Comparison of ENCODE assay signal across 32 cellular contexts in genomic region chr22:19506212-19506611, GRCh38. TPM values are rescaled to one million over a fixed set of nuclear protein-coding genes. Genes with fewer than 3 reads are reported as not detected.
A peak's percentile ranks its signal among the peaks of the same experiment; 100 is the strongest.
DNase-seq lines count a peak whose midpoint lies in the region; ATAC-seq, FAIRE-seq and TF ChIP-seq lines count a peak whose summit lies in the region.
"Had no signal": no experiment of that assay in that cellular context is flagged by ENCODE, and none has a peak within 500 bp of the region (broad histone marks: within the 10 kb centered on the region; RNA-seq: fewer than 3 reads in every experiment).

No MANE protein-coding gene starts in this region.

- H3K79me2 ChIP-seq in Loucy (ENCODE audit: insufficient read depth, low read length): no peaks in the 10 kb centered on the region
- H3K79me2 ChIP-seq in K562 (ENCODE audit: control insufficient read depth, insufficient read depth, low read length): no peaks in the 10 kb centered on the region
- H3K79me2 ChIP-seq: parathyroid adenoma had no signal

- CTCF ChIA-PET in K562 (lab: Yijun Ruan, JAX; ENCODE audit: low intra/inter-chr PET ratio): interaction anchor here (0.6 kb wide), 1 partner anchor 427 kb away, joined by 3 read pairs; no protein-coding TSS in a partner anchor

- TF ChIP-seq POLR2A in K562 (conservative IDR thresholded peaks at IDR 0.05): peak; percentile 52; the same call in 1 of the 2 replicates

- DNase-seq in activated T-cell treated with anti-CD3 and anti-CD28 coated beads, Interleukin-2, amount 50 U/mL, for 24 hours: no peak
- no peak for DNase-seq in activated T-cell treated with anti-CD3 and anti-CD28 coated beads, Interleukin-2, amount 50 U/mL, for 72 hours
- DNase-seq in K562 (ENCODE audit: extremely low read depth in 1 of 4, low spot score in 3 of 4): no peak
- no peak for DNase-seq in stimulated activated effector memory CD8-positive, alpha-beta T cell treated with anti-CD3 and anti-CD28 coated beads, Interleukin-12 subunit alpha, Interleukin-12 subunit beta, amount 100 ng/mL, for 72 hours (ENCODE audit: low spot score in 2 of 2)
- DNase-seq: activated CD4-positive, CD25-positive, alpha-beta regulatory T cell treated with anti-CD3 and anti-CD28 coated beads, Interleukin-2, amount 50 U/mL, for 72 hours; activated T-cell treated with anti-CD3 and anti-CD28 coated beads, Interleukin-2, amount 50 U/mL, for 48 hours; effector memory CD8-positive, alpha-beta T cell; EL; H7; immature natural killer cell; KG1; left colon; MG63; NCI-H1105 treated with DMSO at 0.1 percent for 48 hours; NCI-H2029; NCI-H524; OCI-M1; small intestine; stimulated activated naive CD4-positive, alpha-beta T cell treated with Interleukin-2 at 50 U/mL for 16 hours had no signal

- H3K9me3 ChIP-seq in Loucy (ENCODE audit: insufficient read depth, low read depth, low read length) (no peaks in the 10 kb centered on the region), K562 (replicated peaks; ENCODE audit: control insufficient read depth, insufficient read depth, low read depth, low read length) (no peaks in the 10 kb centered on the region)
- H3K9me3 ChIP-seq: MG63, right atrium auricular region, SJSA1, thoracic aorta had no signal

- peaks cover 15% of the 10 kb centered on the region; the same call in 1 of the 2 replicates for H3K36me3 ChIP-seq in Loucy (ENCODE audit: insufficient read depth, low read length)
- peaks cover 99% of the 10 kb centered on the region for H3K36me3 ChIP-seq in K562 (ENCODE audit: control insufficient read depth, insufficient read depth, low read length)
- H3K36me3 ChIP-seq: right atrium auricular region, thoracic aorta had no signal

- H3K27ac Mint-ChIP-seq in activated T-cell treated with anti-CD3 and anti-CD28 coated beads, Interleukin-2, amount 50 U/mL, for 24 hours: peak overlapping the region; percentile 3
- H3K27ac Mint-ChIP-seq in activated T-cell treated with anti-CD3 and anti-CD28 coated beads, Interleukin-2, amount 50 U/mL, for 72 hours: no peak overlapping the region
- H3K27ac Mint-ChIP-seq in stimulated activated effector memory CD8-positive, alpha-beta T cell treated with anti-CD3 and anti-CD28 coated beads, Interleukin-12 subunit alpha, Interleukin-12 subunit beta, amount 100 ng/mL, for 72 hours: peak overlapping the region; percentile 86
- H3K27ac Mint-ChIP-seq: CD8-positive, alpha-beta T cell; memory B cell had no signal

- no peaks in the 10 kb centered on the region for H3K9me1 ChIP-seq in K562 (ENCODE audit: control insufficient read depth, insufficient read depth, low read length)

- H3K4me2 ChIP-seq in Loucy (ENCODE audit: low read depth, low read length, poor library complexity, severe bottlenecking) (peak overlapping the region; percentile 81), K562 (ENCODE audit: insufficient read depth, low read length) (no peak overlapping the region)

- H3K36me3 Mint-ChIP-seq in activated T-cell treated with anti-CD3 and anti-CD28 coated beads, Interleukin-2, amount 50 U/mL, for 24 hours (ENCODE audit: low read depth): peaks cover 99% of the 10 kb centered on the region
- H3K36me3 Mint-ChIP-seq in activated T-cell treated with anti-CD3 and anti-CD28 coated beads, Interleukin-2, amount 50 U/mL, for 72 hours (ENCODE audit: insufficient read depth in 2 of 2): peaks cover 11 to 31% of the 10 kb centered on the region in 2 donors
- H3K36me3 Mint-ChIP-seq in stimulated activated effector memory CD8-positive, alpha-beta T cell treated with anti-CD3 and anti-CD28 coated beads, Interleukin-12 subunit alpha, Interleukin-12 subunit beta, amount 100 ng/mL, for 72 hours: peaks cover 44% of the 10 kb centered on the region
- H3K36me3 Mint-ChIP-seq: CD8-positive, alpha-beta T cell; immature natural killer cell; memory B cell had no signal

- H3K4me3 Mint-ChIP-seq in activated T-cell treated with anti-CD3 and anti-CD28 coated beads, Interleukin-2, amount 50 U/mL, for 24 hours: no peak overlapping the region
- H3K4me3 Mint-ChIP-seq in activated T-cell treated with anti-CD3 and anti-CD28 coated beads, Interleukin-2, amount 50 U/mL, for 72 hours: no peak overlapping the region
- no peak overlapping the region for H3K4me3 Mint-ChIP-seq in stimulated activated effector memory CD8-positive, alpha-beta T cell treated with anti-CD3 and anti-CD28 coated beads, Interleukin-12 subunit alpha, Interleukin-12 subunit beta, amount 100 ng/mL, for 72 hours
- H3K4me3 Mint-ChIP-seq: effector memory CD8-positive, alpha-beta T cell; immature natural killer cell; memory B cell had no signal

- H4K20me1 ChIP-seq in Loucy (ENCODE audit: insufficient read depth, low read length, poor library complexity, severe bottlenecking) (no peaks in the 10 kb centered on the region), K562 (replicated peaks; ENCODE audit: control insufficient read depth, insufficient read depth, low read length) (peaks cover 10% of the 10 kb centered on the region; the same call in 1 of the 2 replicates)

- intact Hi-C loops in K562 (cut with micrococcal nuclease): no loop called here

- no TSS peak for BruUV-seq in K562 (replicated peaks; lab: Mats Ljungman, UMichigan)

- no peaks in the 10 kb centered on the region for H3F3A ChIP-seq in Loucy (ENCODE audit: low read depth)

- POLR2A ChIA-PET in K562 (lab: Yijun Ruan, JAX): interaction anchor here (0.7 to 6.3 kb wide), 11 partner anchors 7 to 493 kb away, joined by 3 to 46 read pairs (median 9); partner anchors contain the start of genes CDC45 and CLDN5

- no peaks in the 10 kb centered on the region for H3K9me2 ChIP-seq in Loucy (replicated peaks; ENCODE audit: low read depth, low read length)

- peaks cover 21% of the 10 kb centered on the region for H3K4me1 Mint-ChIP-seq in activated T-cell treated with anti-CD3 and anti-CD28 coated beads, Interleukin-2, amount 50 U/mL, for 24 hours (ENCODE audit: low read depth)
- H3K4me1 Mint-ChIP-seq in activated T-cell treated with anti-CD3 and anti-CD28 coated beads, Interleukin-2, amount 50 U/mL, for 72 hours (ENCODE audit: low read depth): peaks cover 16% of the 10 kb centered on the region
- H3K4me1 Mint-ChIP-seq in stimulated activated effector memory CD8-positive, alpha-beta T cell treated with anti-CD3 and anti-CD28 coated beads, Interleukin-12 subunit alpha, Interleukin-12 subunit beta, amount 100 ng/mL, for 72 hours: peaks cover 14% of the 10 kb centered on the region

- H3K27me3 Mint-ChIP-seq in activated T-cell treated with anti-CD3 and anti-CD28 coated beads, Interleukin-2, amount 50 U/mL, for 24 hours: no peaks in the 10 kb centered on the region
- H3K27me3 Mint-ChIP-seq in activated T-cell treated with anti-CD3 and anti-CD28 coated beads, Interleukin-2, amount 50 U/mL, for 72 hours (ENCODE audit: low read depth): no peaks in the 10 kb centered on the region
- H3K27me3 Mint-ChIP-seq: effector memory CD8-positive, alpha-beta T cell; memory B cell had no signal

- H3K27ac ChIP-seq in K562 (ENCODE audit: extremely low read depth, low read depth, low read length): no peak overlapping the region
- H3K27ac ChIP-seq: parathyroid adenoma, right atrium auricular region, RWPE1, SJSA1, thoracic aorta had no signal

- no peak for ATAC-seq in activated T-cell treated with anti-CD3 and anti-CD28 coated beads, Interleukin-2, amount 50 U/mL, for 72 hours (replicated peaks in 1 of 2)
- ATAC-seq in K562 (no peak), GM18517 (IDR thresholded peaks at IDR 0.05; ENCODE audit: unreplicated experiment) (no peak), GM19397 (IDR thresholded peaks at IDR 0.05; ENCODE audit: unreplicated experiment) (no peak)
- no peak for ATAC-seq in stimulated activated effector memory CD8-positive, alpha-beta T cell treated with anti-CD3 and anti-CD28 coated beads, Interleukin-12 subunit alpha, Interleukin-12 subunit beta, amount 100 ng/mL, for 72 hours
- ATAC-seq: CD8-positive, alpha-beta T cell; effector memory CD8-positive, alpha-beta T cell; left colon had no signal

- H3K9ac ChIP-seq in Loucy (ENCODE audit: low read depth, low read length, poor library complexity, severe bottlenecking): peak overlapping the region; percentile 64
- H3K9ac ChIP-seq in K562 (ENCODE audit: insufficient read depth in 1 of 2, low read depth in 2 of 2, low read length in 2 of 2): peak overlapping the region in 1 of 2 experiments; percentile 30; a peak in 1 of 4 replicates
- H3K9ac ChIP-seq: parathyroid adenoma had no signal

- H2AFZ ChIP-seq in Loucy (ENCODE audit: low read length) (no peak overlapping the region), K562 (ENCODE audit: low read depth, low read length) (no peak overlapping the region)
- H2AFZ ChIP-seq: parathyroid adenoma had no signal

- H3K27me3 ChIP-seq in Loucy (ENCODE audit: insufficient read depth, low read length, poor library complexity, severe bottlenecking): no peaks in the 10 kb centered on the region
- no peaks in the 10 kb centered on the region for H3K27me3 ChIP-seq in K562 (ENCODE audit: control insufficient read depth in 2 of 2, insufficient read depth in 2 of 2, low read length in 2 of 2)
- H3K27me3 ChIP-seq: MG63, right atrium auricular region, SJSA1 had no signal

- FAIRE-seq in K562 (lab: Jason Lieb, UNC): no peak
- FAIRE-seq: HTR-8/SVneo, small intestine, urothelium cell line had no signal

- no peak for TF ChIP-seq RAD21 in K562 (CRISPR knock-in tag; conservative IDR thresholded peaks at IDR 0.05 in 1 of 2, IDR thresholded peaks at IDR 0.05 in 1 of 2)

- no peak for TF ChIP-seq EP300 in K562 (IDR thresholded peaks at IDR 0.05; ENCODE audit: low read length)

- H3K9me3 Mint-ChIP-seq in activated T-cell treated with anti-CD3 and anti-CD28 coated beads, Interleukin-2, amount 50 U/mL, for 24 hours: no peaks in the 10 kb centered on the region
- no peaks in the 10 kb centered on the region for H3K9me3 Mint-ChIP-seq in activated T-cell treated with anti-CD3 and anti-CD28 coated beads, Interleukin-2, amount 50 U/mL, for 72 hours
- H3K9me3 Mint-ChIP-seq in stimulated activated effector memory CD8-positive, alpha-beta T cell treated with anti-CD3 and anti-CD28 coated beads, Interleukin-12 subunit alpha, Interleukin-12 subunit beta, amount 100 ng/mL, for 72 hours: no peaks in the 10 kb centered on the region
- H3K9me3 Mint-ChIP-seq: CD8-positive, alpha-beta T cell; effector memory CD8-positive, alpha-beta T cell; immature natural killer cell; memory B cell had no signal

- H3K4me1 ChIP-seq in Loucy (ENCODE audit: insufficient read depth, low read length, poor library complexity, severe bottlenecking): peaks cover 32% of the 10 kb centered on the region
- peaks cover 0 to 5% of the 10 kb centered on the region in 2 experiments; a peak in 1 of 5 replicates for H3K4me1 ChIP-seq in K562 (replicated peaks in 1 of 2; ENCODE audit: control insufficient read depth in 2 of 2, insufficient read depth in 2 of 2, low read length in 2 of 2)
- H3K4me1 ChIP-seq: parathyroid adenoma, right atrium auricular region, SJSA1 had no signal

- TF ChIP-seq CTCF in Loucy (conservative IDR thresholded peaks at IDR 0.05; ENCODE audit: low read length) (no peak), K562 (IDR thresholded peaks at IDR 0.05 in 2 of 3, conservative IDR thresholded peaks at IDR 0.05 in 1 of 3; ENCODE audit: insufficient read depth in 2 of 3, low read depth in 1 of 3, low read length in 3 of 3) (no peak)

- in situ Hi-C loops in K562 (cut with MboI): loop anchor here (10.0 kb wide), 1 partner anchor 839 kb away; no protein-coding TSS in a partner anchor

- WGBS in K562 (ENCODE audit: insufficient coverage, low coverage, missing lambda C conversion rate): 93% methylated on average over 10 of the region's 10 CpGs

- H3K4me3 ChIP-seq in Loucy (ENCODE audit: low read length, poor library complexity, severe bottlenecking) (no peak overlapping the region), K562 (no peak overlapping the region)
- H3K4me3 ChIP-seq: MG63, right atrium auricular region, SJSA1, thoracic aorta had no signal

RNA-seq across cellular contexts. Expression of gene CLDN5, which starts 18.0 kb away (rescaled TPM):
- total RNA-seq in activated T-cell treated with anti-CD3 and anti-CD28 coated beads, Interleukin-2, amount 50 U/mL, for 72 hours: under 1 TPM; 0.30 to 0.36 TPM
- total RNA-seq in K562 (2011; cell fraction: chromatin; rRNA removed; ENCODE audit: low replicate concordance): not detected in 2 replicates
- total RNA-seq in K562 (2011; cell fraction: nucleolus; rRNA removed): not detected in 2 replicates
- not detected in 2 replicates for total RNA-seq in K562 (2011; cell fraction: nucleoplasm; rRNA removed)
- not detected in 2 replicates for total RNA-seq in K562 (2014; rRNA removed)
- total RNA-seq in K562 (2014; rRNA removed; fragmentation: Illumina TruSeq; extraction: Trizol): not detected in 2 replicates
- total RNA-seq in K562 (2015; rRNA removed; fragmentation: Illumina TruSeq; extraction: Trizol): not detected in 2 replicates
- 0.16 and 0.20 TPM in 2 replicates for total RNA-seq in K562 (2021)
- polyA plus RNA-seq in K562 (2011; rRNA removed): not detected in 2 replicates
- polyA plus RNA-seq in K562 (2011; cell fraction: cytosol; rRNA removed): not detected in 2 replicates
- polyA plus RNA-seq in K562 (2011; cell fraction: nucleus; rRNA removed): not detected in 2 replicates
- 0.08 and 0.18 TPM in 2 replicates for polyA plus RNA-seq in K562 (2012)
- polyA plus RNA-seq in K562 (2014; fragmentation: Illumina TruSeq; extraction: Trizol): not detected in 2 replicates
- not detected for polyA plus RNA-seq in K562 (2014; fragmentation: Nextera tagmentation; extraction: Ambion mirVana)
- polyA plus RNA-seq in K562 (2014; rRNA removed): not detected in 2 replicates
- not detected in 2 replicates for polyA minus RNA-seq in K562 (2011; rRNA and poly(A)+ RNA removed)
- not detected in 2 replicates for polyA minus RNA-seq in K562 (2011; cell fraction: cytosol; rRNA and poly(A)+ RNA removed)
- polyA minus RNA-seq in K562 (2011; cell fraction: nucleus; rRNA and poly(A)+ RNA removed): not detected in 2 replicates
- total RNA-seq: CD8-positive, alpha-beta T cell; SJSA1 had no signal

RNA-seq across cellular contexts. Expression of gene CDC45, which starts 26.5 kb away (rescaled TPM):
- 100 to 1,000 TPM; 119 to 144 TPM for total RNA-seq in activated T-cell treated with anti-CD3 and anti-CD28 coated beads, Interleukin-2, amount 50 U/mL, for 72 hours
- total RNA-seq in K562 (2011; cell fraction: chromatin; rRNA removed; ENCODE audit: low replicate concordance): 810 and 853 TPM in 2 replicates
- total RNA-seq in K562 (2011; cell fraction: nucleolus; rRNA removed): 339 and 346 TPM in 2 replicates
- 307 and 398 TPM in 2 replicates for total RNA-seq in K562 (2011; cell fraction: nucleoplasm; rRNA removed)
- 415 and 450 TPM in 2 replicates for total RNA-seq in K562 (2014; rRNA removed)
- 263 and 295 TPM in 2 replicates for total RNA-seq in K562 (2014; rRNA removed; fragmentation: Illumina TruSeq; extraction: Trizol)
- total RNA-seq in K562 (2015; rRNA removed; fragmentation: Illumina TruSeq; extraction: Trizol): 239 and 251 TPM in 2 replicates
- total RNA-seq in K562 (2021): 312 and 319 TPM in 2 replicates
- polyA plus RNA-seq in K562 (2011; rRNA removed): 580 and 584 TPM in 2 replicates
- 370 and 430 TPM in 2 replicates for polyA plus RNA-seq in K562 (2011; cell fraction: cytosol; rRNA removed)
- 642 and 944 TPM in 2 replicates for polyA plus RNA-seq in K562 (2011; cell fraction: nucleus; rRNA removed)
- 267 and 326 TPM in 2 replicates for polyA plus RNA-seq in K562 (2012)
- 412 and 430 TPM in 2 replicates for polyA plus RNA-seq in K562 (2014; fragmentation: Illumina TruSeq; extraction: Trizol)
- polyA plus RNA-seq in K562 (2014; fragmentation: Nextera tagmentation; extraction: Ambion mirVana): 100 to 1,000 TPM; 276 to 465 TPM
- polyA plus RNA-seq in K562 (2014; rRNA removed): 410 and 427 TPM in 2 replicates
- polyA minus RNA-seq in K562 (2011; rRNA and poly(A)+ RNA removed): 415 and 540 TPM in 2 replicates
- 153 and 162 TPM in 2 replicates for polyA minus RNA-seq in K562 (2011; cell fraction: cytosol; rRNA and poly(A)+ RNA removed)
- 185 and 445 TPM in 2 replicates for polyA minus RNA-seq in K562 (2011; cell fraction: nucleus; rRNA and poly(A)+ RNA removed)
- total RNA-seq: cardiac septum had no signal

RNA-seq across cellular contexts. Expression of gene UFD1, which starts 27.2 kb away (rescaled TPM):
- total RNA-seq in activated T-cell treated with anti-CD3 and anti-CD28 coated beads, Interleukin-2, amount 50 U/mL, for 72 hours: 10 to 100 TPM; 68.3 to 78.6 TPM
- total RNA-seq in K562 (2011; cell fraction: chromatin; rRNA removed; ENCODE audit: low replicate concordance): 307 and 375 TPM in 2 replicates
- 219 and 230 TPM in 2 replicates for total RNA-seq in K562 (2011; cell fraction: nucleolus; rRNA removed)
- 278 and 374 TPM in 2 replicates for total RNA-seq in K562 (2011; cell fraction: nucleoplasm; rRNA removed)
- total RNA-seq in K562 (2014; rRNA removed) (238 and 290 TPM in 2 replicates), K562 (2014; rRNA removed; fragmentation: Illumina TruSeq; extraction: Trizol) (361 and 365 TPM in 2 replicates), K562 (2015; rRNA removed; fragmentation: Illumina TruSeq; extraction: Trizol) (330 and 363 TPM in 2 replicates), K562 (2021) (284 and 307 TPM in 2 replicates)
- polyA plus RNA-seq in K562 (2011; rRNA removed) (428 and 564 TPM in 2 replicates), K562 (2014; fragmentation: Illumina TruSeq; extraction: Trizol) (551 and 645 TPM in 2 replicates), K562 (2014; fragmentation: Nextera tagmentation; extraction: Ambion mirVana) (100 to 1,000 TPM; 503 to 627 TPM), K562 (2014; rRNA removed) (321 and 446 TPM in 2 replicates)
- 516 and 625 TPM in 2 replicates for polyA plus RNA-seq in K562 (2011; cell fraction: cytosol; rRNA removed)
- polyA plus RNA-seq in K562 (2011; cell fraction: nucleus; rRNA removed): 577 and 723 TPM in 2 replicates
- polyA plus RNA-seq in K562 (2012): 381 and 502 TPM in 2 replicates
- 432 and 439 TPM in 2 replicates for polyA minus RNA-seq in K562 (2011; rRNA and poly(A)+ RNA removed)
- 143 and 172 TPM in 2 replicates for polyA minus RNA-seq in K562 (2011; cell fraction: cytosol; rRNA and poly(A)+ RNA removed)
- 99.8 and 195 TPM in 2 replicates for polyA minus RNA-seq in K562 (2011; cell fraction: nucleus; rRNA and poly(A)+ RNA removed)

RNA-seq across cellular contexts. Expression of gene C22orf39, which starts 58.7 kb away (rescaled TPM):
- 10 to 100 TPM; 34.3 to 40.6 TPM for total RNA-seq in activated T-cell treated with anti-CD3 and anti-CD28 coated beads, Interleukin-2, amount 50 U/mL, for 72 hours
- 119 and 122 TPM in 2 replicates for total RNA-seq in K562 (2011; cell fraction: chromatin; rRNA removed; ENCODE audit: low replicate concordance)
- total RNA-seq in K562 (2011; cell fraction: nucleolus; rRNA removed): 71.8 and 76.0 TPM in 2 replicates
- 107 and 142 TPM in 2 replicates for total RNA-seq in K562 (2011; cell fraction: nucleoplasm; rRNA removed)
- total RNA-seq in K562 (2014; rRNA removed) (94.7 and 124 TPM in 2 replicates), K562 (2014; rRNA removed; fragmentation: Illumina TruSeq; extraction: Trizol) (57.2 and 59.5 TPM in 2 replicates), K562 (2015; rRNA removed; fragmentation: Illumina TruSeq; extraction: Trizol) (61.3 and 63.2 TPM in 2 replicates), K562 (2021) (66.8 and 68.0 TPM in 2 replicates)
- polyA plus RNA-seq in K562 (2011; rRNA removed) (139 and 244 TPM in 2 replicates), K562 (2014; fragmentation: Illumina TruSeq; extraction: Trizol) (68.6 and 73.5 TPM in 2 replicates), K562 (2014; fragmentation: Nextera tagmentation; extraction: Ambion mirVana) (10 to 100 TPM; 20.4 to 25.9 TPM), K562 (2014; rRNA removed) (112 and 121 TPM in 2 replicates)
- polyA plus RNA-seq in K562 (2011; cell fraction: cytosol; rRNA removed): 164 and 257 TPM in 2 replicates
- polyA plus RNA-seq in K562 (2011; cell fraction: nucleus; rRNA removed): 71.0 and 99.7 TPM in 2 replicates
- polyA plus RNA-seq in K562 (2012): 87.8 and 120 TPM in 2 replicates
- 116 and 185 TPM in 2 replicates for polyA minus RNA-seq in K562 (2011; rRNA and poly(A)+ RNA removed)
- 49.4 and 80.5 TPM in 2 replicates for polyA minus RNA-seq in K562 (2011; cell fraction: cytosol; rRNA and poly(A)+ RNA removed)
- polyA minus RNA-seq in K562 (2011; cell fraction: nucleus; rRNA and poly(A)+ RNA removed): 24.9 and 58.9 TPM in 2 replicates
